ENCODE assay signal across 9 cellular contexts in genomic region chr3:133535971-133536634, GRCh38. TPM values are rescaled to one million over a fixed set of nuclear protein-coding genes. Genes with fewer than 3 reads are reported as not detected.
A peak's percentile ranks its signal among the peaks of the same experiment; 100 is the strongest.
DNase-seq lines count a peak whose midpoint lies in the region; ATAC-seq and TF ChIP-seq lines count a peak whose summit lies in the region.
"Had no signal": no experiment of that assay in that cellular context is flagged by ENCODE, and none has a peak within 500 bp of the region (broad histone marks: within the 10 kb centered on the region; RNA-seq: fewer than 3 reads in every experiment).

No MANE protein-coding gene starts in this region.

- peak overlapping the region; percentile 44 for H3K4me3 Mint-ChIP-seq in HFFc6

- peak; percentile 91 for DNase-seq in HFFc6
- DNase-seq in amniotic epithelial cell (ENCODE audit: low read depth), result peak; percentile 94
- no peak for DNase-seq in left ventricle myocardium superior
- no peak for DNase-seq in spleen
- DNase-seq in NCI-H526 treated with DMSO at 0.1 percent for 48 hours (lab: John Stamatoyannopoulos, UW), result no peak
- DNase-seq in stimulated activated CD4-positive, alpha-beta T cell treated with anti-CD3 and anti-CD28 coated beads, Interleukin-4, amount 100 ng/mL, for 1 hour, result no peak
- no peak for DNase-seq in GM13976 (ENCODE audit: low spot score)
- no peak for DNase-seq in stimulated activated CD4-positive, alpha-beta T cell treated with anti-CD3 and anti-CD28 coated beads, Interleukin-2, amount 100 ng/mL, for 48 hours
- DNase-seq: cerebellar nuclear complex had no signal

- no peaks in the 10 kb centered on the region for H3K36me3 Mint-ChIP-seq in HFFc6 (ENCODE audit: low read depth)

- intact Hi-C loops in left ventricle myocardium superior (cut with micrococcal nuclease), result no loop called here
- intact Hi-C loops in spleen (cut with DNase I; ENCODE audit: low total_unique reads), result no loop called here

- 23 to 57% (median 45%) methylated on average over 1 of the region's 1 CpG for WGBS in spleen, 5 donors

- H3K27ac ChIP-seq in spleen, result peak overlapping the region; percentile 28 to 78 (median 70)

- peaks cover 54% of the 10 kb centered on the region for H3K4me1 Mint-ChIP-seq in HFFc6 (ENCODE audit: low read depth)

- peaks cover 0 to 16% (median 8%) of the 10 kb centered on the region in 8 donors for H3K9me3 ChIP-seq in spleen

- no peaks in the 10 kb centered on the region for H3K36me3 ChIP-seq in spleen

- in situ Hi-C loops in GM13976 (cut with MboI; ENCODE audit: low sequenced_read_pairs, unreplicated experiment), result no loop called here

- no peaks in the 10 kb centered on the region; the same call in none of the 2 replicates for H3K27me3 Mint-ChIP-seq in HFFc6 (ENCODE audit: insufficient read depth)

- peaks cover 0 to 29% (median 25%) of the 10 kb centered on the region in 6 donors for H3K4me1 ChIP-seq in spleen

- H3K27ac Mint-ChIP-seq in HFFc6, result peak overlapping the region; percentile 60

- H3K4me3 ChIP-seq in spleen, result no peak overlapping the region

- TF ChIP-seq CTCF in HFFc6 (IDR thresholded peaks at IDR 0.05) (no peak), spleen (IDR thresholded peaks at IDR 0.05 in 8 of 11, conservative IDR thresholded peaks at IDR 0.05 in 3 of 11) (no peak), GM13976 (IDR thresholded peaks at IDR 0.05; ENCODE audit: borderline replicate concordance, control extremely low read depth, extremely low read depth, insufficient read depth, missing control alignments) (no peak)

- H3K9me3 Mint-ChIP-seq in HFFc6, result no peaks in the 10 kb centered on the region

- TF ChIP-seq POLR2A in spleen (IDR thresholded peaks at IDR 0.05), result no peak

- ATAC-seq in left ventricle myocardium superior, result peak; percentile 74

- no peaks in the 10 kb centered on the region for H3K27me3 ChIP-seq in spleen (replicated peaks in 1 of 7)

RNA-seq across cellular contexts. Expression of gene CDV3, which starts 37.4 kb away (rescaled TPM):
- 100 to 1,000 TPM; 163 to 208 (median 184) TPM for total RNA-seq in HFFc6 (2021; fragmentation: NEBNext Ultra II Directional; extraction: Animal tissue kit (Norgen Biotek cat#: 25700))
- total RNA-seq in left ventricle myocardium superior (159 TPM), spleen (100 to 1,000 TPM; 190 to 253 (median 218) TPM)
- 100 to 1,000 TPM in 1 of 3 donors, 10 to 100 TPM in 2; 68.1 to 125 (median 91.2) TPM for polyA plus RNA-seq in spleen

Comparison
In these comparisons a context has a peak if more than half of its experiments do, and no peak if none do; other contexts are left out.
1. DNase-seq: peak in HFFc6 (single experiment) and amniotic epithelial cell (single experiment); none in left ventricle myocardium superior (single experiment), spleen (single experiment), NCI-H526 treated with DMSO at 0.1 percent for 48 hours (single experiment), stimulated activated CD4-positive, alpha-beta T cell treated with anti-CD3 and anti-CD28 coated beads, Interleukin-4, amount 100 ng/mL, for 1 hour (single experiment), GM13976 (single experiment) and stimulated activated CD4-positive, alpha-beta T cell treated with anti-CD3 and anti-CD28 coated beads, Interleukin-2, amount 100 ng/mL, for 48 hours (0 of 2).